Comparison of ENCODE assay signal across 8 cellular contexts in genomic region chr5:1343931-1344901, GRCh38. TPM values are rescaled to one million over a fixed set of nuclear protein-coding genes. Genes with fewer than 3 reads are reported as not detected.
DNase-seq lines count a peak whose midpoint lies in the region; ATAC-seq and TF ChIP-seq lines count a peak whose summit lies in the region.

No MANE protein-coding gene starts in this region.

- H3K9me3 Mint-ChIP-seq in osteocyte (ENCODE audit: unreplicated experiment): no peaks in the 10 kb centered on the region

- ATAC-seq in GM19328 (IDR thresholded peaks at IDR 0.05; ENCODE audit: unreplicated experiment): peak; percentile 24
- ATAC-seq in HG03460 (IDR thresholded peaks at IDR 0.05; ENCODE audit: unreplicated experiment): peak; percentile 7
- ATAC-seq in esophagus mucosa: peak; percentile 24
- ATAC-seq in sciatic nerve: no peak

- DNase-seq in AG20443 (ENCODE audit: low spot score): peak; percentile 47
- DNase-seq in activated CD4-positive, alpha-beta T cell treated with anti-CD3 and anti-CD28 coated beads for 48 hours: peak; percentile 25
- DNase-seq in osteocyte (ENCODE audit: extremely low spot score, unreplicated experiment): no peak
- no peak for DNase-seq in sciatic nerve (ENCODE audit: low spot score)
- DNase-seq in occipital lobe (lab: John Stamatoyannopoulos, UW): no peak

- peaks cover 12% of the 10 kb centered on the region for H3K36me3 Mint-ChIP-seq in osteocyte (ENCODE audit: unreplicated experiment)

- intact Hi-C loops in sciatic nerve (cut with DNase I): no loop called here

- H3K27me3 Mint-ChIP-seq in osteocyte (ENCODE audit: unreplicated experiment): no peaks in the 10 kb centered on the region

- H3K4me3 Mint-ChIP-seq in osteocyte (ENCODE audit: unreplicated experiment): peak overlapping the region; percentile 78

- no peak for TF ChIP-seq CTCF in osteocyte (IDR thresholded peaks at IDR 0.05)

- peaks cover 20% of the 10 kb centered on the region for H3K4me1 Mint-ChIP-seq in osteocyte (ENCODE audit: unreplicated experiment)

- H3K27ac Mint-ChIP-seq in osteocyte (ENCODE audit: unreplicated experiment): peak overlapping the region; percentile 42

RNA-seq across cellular contexts. Expression of gene CLPTM1L, which starts 0.7 kb away (rescaled TPM):
- 39.5 TPM for total RNA-seq in esophagus mucosa
- 88.0 and 93.1 TPM in 2 replicates for total RNA-seq in osteocyte
- total RNA-seq in sciatic nerve: 56.3 TPM
- 101 TPM for total RNA-seq in occipital lobe

RNA-seq across cellular contexts. Expression of gene TERT, which starts 49.3 kb away (rescaled TPM):
- not detected for total RNA-seq in esophagus mucosa
- total RNA-seq in osteocyte: not detected in 2 replicates
- total RNA-seq in sciatic nerve: 0.85 TPM
- not detected for total RNA-seq in occipital lobe

Comparison
In these comparisons a context has a peak if more than half of its experiments do, and no peak if none do; other contexts are left out.
1. DNase-seq: peak in AG20443 (single experiment) and activated CD4-positive, alpha-beta T cell treated with anti-CD3 and anti-CD28 coated beads for 48 hours (single experiment); none in osteocyte (single experiment), sciatic nerve (single experiment) and occipital lobe (single experiment).